22 cellular contexts compared by ENCODE assay signal in the genomic region with DNA sequence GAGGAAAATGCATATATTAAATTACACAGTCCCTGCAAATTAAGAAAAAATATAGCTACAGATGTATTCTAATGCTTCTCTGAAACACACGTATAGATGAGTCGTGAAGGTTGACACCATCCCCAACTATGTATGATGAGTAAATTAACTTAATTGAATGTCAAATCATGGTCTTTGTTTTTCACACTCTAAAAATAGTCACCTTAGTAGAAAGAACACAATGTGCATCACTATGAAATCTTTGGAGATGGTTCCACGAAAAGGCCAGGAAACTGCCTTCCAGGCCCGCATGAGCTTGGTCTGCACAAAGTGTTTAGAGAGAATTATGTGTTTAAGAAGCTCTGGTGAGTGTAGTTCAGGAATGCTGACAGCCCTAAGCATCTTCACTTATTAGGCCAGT.
"Had no signal": no experiment of that assay in that cellular context is flagged by ENCODE, and none has a peak within 500 bp of the region (broad histone marks: within the 10 kb centered on the region; RNA-seq: fewer than 3 reads in every experiment).

No MANE protein-coding gene starts in this region.

- DNase-seq: hypothalamus; immature natural killer cell; lower lobe of right lung; mesendoderm; naive B cell; natural killer cell; nephron progenitor cell; occipital lobe; psoas muscle; sigmoid colon; small intestine; spleen; stimulated activated CD4-positive, alpha-beta T cell treated with anti-CD3 and anti-CD28 coated beads, Interleukin-4, amount 100 ng/mL, for 24 hours; stimulated activated naive CD4-positive, alpha-beta T cell; uterus had no signal

- H3K79me2 ChIP-seq: parathyroid adenoma had no signal

- H3K4me3 ChIP-seq: lower lobe of right lung, neural progenitor cell, psoas muscle, sigmoid colon, spleen, suprapubic skin, tibial nerve, uterus had no signal

- FAIRE-seq: islet of Langerhans, small intestine had no signal

- H3K4me1 ChIP-seq: lower lobe of right lung, parathyroid adenoma, psoas muscle, spleen, suprapubic skin, tibial nerve, uterus had no signal

- H3K27me3 ChIP-seq: neural progenitor cell, neutrophil, sigmoid colon, spleen, suprapubic skin, tibial nerve, uterus had no signal

- H3K36me3 ChIP-seq: lower lobe of right lung, neural progenitor cell, neutrophil, sigmoid colon, spleen, suprapubic skin, tibial nerve, uterus had no signal

- H3K27ac ChIP-seq: lower lobe of right lung, neural progenitor cell, neutrophil, parathyroid adenoma, psoas muscle, spleen, suprapubic skin, tibial nerve, uterus had no signal

- H3K9me3 ChIP-seq: lower lobe of right lung, neutrophil, psoas muscle, sigmoid colon, spleen, suprapubic skin, tibial nerve, uterus had no signal

- H3K9ac ChIP-seq: neural progenitor cell, parathyroid adenoma had no signal

- H2AFZ ChIP-seq: neural progenitor cell, parathyroid adenoma had no signal

- ATAC-seq: lower lobe of right lung; natural killer cell; stimulated activated effector memory CD8-positive, alpha-beta T cell treated with anti-CD3 and anti-CD28 coated beads, Interleukin-12 subunit alpha, Interleukin-12 subunit beta, amount 100 ng/mL, for 72 hours had no signal

- H3K4me2 ChIP-seq: neural progenitor cell had no signal
